Comparison of ENCODE assay signal across 1 cellular context in the genomic region with DNA sequence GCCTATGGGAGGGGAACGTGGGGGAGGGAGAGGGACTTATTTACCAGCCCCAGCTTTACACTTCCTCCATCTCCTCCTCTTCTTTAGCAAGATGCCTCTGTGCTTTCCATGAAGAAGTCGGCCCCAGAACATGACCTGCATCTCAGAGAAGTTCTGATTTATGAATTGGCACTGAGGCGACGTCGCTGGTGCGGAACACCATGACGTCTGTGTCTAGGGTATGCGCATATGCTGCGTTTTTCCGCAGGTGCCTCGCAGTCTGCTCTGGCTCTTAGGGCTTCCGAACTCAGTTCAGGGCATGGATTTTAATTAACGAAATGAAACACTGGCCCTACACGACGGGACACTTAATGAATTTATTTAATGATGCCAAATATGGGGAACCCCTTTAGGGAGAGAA.
TF ChIP-seq lines count a peak whose summit lies in the region.

No MANE protein-coding gene starts in this region.

TF ChIP-seq in IMR-90, 13 proteins besides CTCF, POLR2A, EP300 and RAD21 (continued from another document):
- TF ChIP-seq, protein P1, sequence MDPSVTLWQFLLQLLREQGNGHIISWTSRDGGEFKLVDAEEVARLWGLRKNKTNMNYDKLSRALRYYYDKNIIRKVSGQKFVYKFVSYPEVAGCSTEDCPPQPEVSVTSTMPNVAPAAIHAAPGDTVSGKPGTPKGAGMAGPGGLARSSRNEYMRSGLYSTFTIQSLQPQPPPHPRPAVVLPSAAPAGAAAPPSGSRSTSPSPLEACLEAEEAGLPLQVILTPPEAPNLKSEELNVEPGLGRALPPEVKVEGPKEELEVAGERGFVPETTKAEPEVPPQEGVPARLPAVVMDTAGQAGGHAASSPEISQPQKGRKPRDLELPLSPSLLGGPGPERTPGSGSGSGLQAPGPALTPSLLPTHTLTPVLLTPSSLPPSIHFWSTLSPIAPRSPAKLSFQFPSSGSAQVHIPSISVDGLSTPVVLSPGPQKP (IDR thresholded peaks at IDR 0.05; ENCODE audit: borderline replicate concordance, low read depth, low read length): no peak
- no peak for TF ChIP-seq MAZ (IDR thresholded peaks at IDR 0.05; ENCODE audit: borderline replicate concordance, low read depth, low read length)
- no peak for TF ChIP-seq MAFK (IDR thresholded peaks at IDR 0.05; ENCODE audit: low read depth, low read length)
- TF ChIP-seq NFE2L2 (IDR thresholded peaks at IDR 0.05; ENCODE audit: low read depth, low read length): no peak
